Comparison of ENCODE assay signal across 27 cellular contexts in genomic region chr10:112823007-112823406, GRCh38.
"Had no signal": no experiment of that assay in that cellular context is flagged by ENCODE, and none has a peak within 500 bp of the region (broad histone marks: within the 10 kb centered on the region; RNA-seq: fewer than 3 reads in every experiment).

No MANE protein-coding gene starts in this region.

- DNase-seq: activated CD4-positive, alpha-beta T cell treated with anti-CD3 and anti-CD28 coated beads, Interleukin-2, amount 10 ng/mL, durations not matched to agents 24 days and 14 days; activated CD4-positive, alpha-beta T cell treated with anti-CD3 and anti-CD28 coated beads, Interleukin-2, amount 50 U/mL, for 4 hours; activated CD8-positive, alpha-beta T cell treated with anti-CD3 and anti-CD28 coated beads, Interleukin-2, amount 10 ng/mL, durations not matched to agents 7 days and 5 days; activated gamma-delta T cell; activated naive CD4-positive, alpha-beta T cell treated with Interleukin-2 at 50 U/mL for 16 hours; activated naive CD8-positive, alpha-beta T cell treated with anti-CD3 and anti-CD28 coated beads, Interleukin-2, amount 10 ng/mL, durations not matched to agents 7 days and 5 days; activated T-cell treated with anti-CD3 and anti-CD28 coated beads, Interleukin-2, amount 50 U/mL, for 24 hours; amygdala; body of pancreas; NCI-H1105 treated with DMSO at 0.1 percent for 48 hours; NCI-H1436; NCI-H1694; NCI-H1930; NCI-H2081 treated with DMSO at 0.1 percent for 48 hours; NCI-H345; NCI-H524 treated with DMSO at 0.1 percent for 48 hours; SHP77; SJCRH30; T1000; WERI-Rb-1 had no signal

- H3K27ac ChIP-seq: ascending aorta, body of pancreas, breast epithelium, KMS-11, SJCRH30, SK-N-MC, WERI-Rb-1 had no signal

- H3K9ac ChIP-seq: KMS-11 had no signal

- H3K4me1 ChIP-seq: body of pancreas, breast epithelium had no signal

- H3K4me2 ChIP-seq: KMS-11 had no signal

- H3K36me3 ChIP-seq: ascending aorta, breast epithelium, SJCRH30, WERI-Rb-1 had no signal

- H3K9me3 ChIP-seq: ascending aorta, body of pancreas, breast epithelium had no signal

- H3K27me3 ChIP-seq: ascending aorta, body of pancreas, breast epithelium, SJCRH30 had no signal

- H3K9me3 Mint-ChIP-seq: activated CD4-positive, alpha-beta T cell treated with anti-CD3 and anti-CD28 coated beads, Interleukin-2, amount 10 ng/mL, durations not matched to agents 24 days and 14 days; activated naive CD4-positive, alpha-beta T cell treated with anti-CD3 and anti-CD28 coated beads, Interleukin-2, amount 50 U/mL, for 24 hours; activated naive CD8-positive, alpha-beta T cell treated with anti-CD3 and anti-CD28 coated beads, Interleukin-2, amount 10 ng/mL, durations not matched to agents 7 days and 5 days; activated T-cell treated with anti-CD3 and anti-CD28 coated beads, Interleukin-2, amount 50 U/mL, for 24 hours; activated T-helper 2 cell treated with anti-CD3 and anti-CD28 coated beads, Interferon-gamma antibody, Interleukin-2, Interleukin-4, amounts not matched to agents 10 μg/mL and 5 μg/mL and 100 μg/mL, durations not matched to agents 14 hours and 24 hours and 36 hours had no signal

- H3K27ac Mint-ChIP-seq: activated CD4-positive, alpha-beta T cell treated with anti-CD3 and anti-CD28 coated beads, Interleukin-2, amount 10 ng/mL, durations not matched to agents 24 days and 14 days; activated CD8-positive, alpha-beta T cell treated with anti-CD3 and anti-CD28 coated beads, Interleukin-2, amount 10 ng/mL, durations not matched to agents 7 days and 5 days; activated naive CD8-positive, alpha-beta T cell treated with anti-CD3 and anti-CD28 coated beads, Interleukin-2, amount 10 ng/mL, durations not matched to agents 7 days and 5 days; activated T-cell treated with anti-CD3 and anti-CD28 coated beads, Interleukin-2, amount 50 U/mL, for 24 hours; activated T-helper 2 cell treated with anti-CD3 and anti-CD28 coated beads, Interferon-gamma antibody, Interleukin-2, Interleukin-4, amounts not matched to agents 10 μg/mL and 5 μg/mL and 100 μg/mL, durations not matched to agents 14 hours and 24 hours and 36 hours had no signal

- H3K4me3 ChIP-seq: ascending aorta, body of pancreas, breast epithelium, SJCRH30, SK-N-MC had no signal

- H3K4me1 Mint-ChIP-seq: activated CD4-positive, alpha-beta T cell treated with anti-CD3 and anti-CD28 coated beads, Interleukin-2, amount 10 ng/mL, durations not matched to agents 24 days and 14 days; activated naive CD4-positive, alpha-beta T cell treated with anti-CD3 and anti-CD28 coated beads, Interleukin-2, amount 50 U/mL, for 24 hours; activated naive CD8-positive, alpha-beta T cell treated with anti-CD3 and anti-CD28 coated beads, Interleukin-2, amount 10 ng/mL, durations not matched to agents 7 days and 5 days had no signal

- H3K4me3 Mint-ChIP-seq: activated CD4-positive, alpha-beta T cell treated with anti-CD3 and anti-CD28 coated beads, Interleukin-2, amount 10 ng/mL, durations not matched to agents 24 days and 14 days; activated CD8-positive, alpha-beta T cell treated with anti-CD3 and anti-CD28 coated beads, Interleukin-2, amount 10 ng/mL, durations not matched to agents 7 days and 5 days; activated naive CD4-positive, alpha-beta T cell treated with anti-CD3 and anti-CD28 coated beads, Interleukin-2, amount 50 U/mL, for 24 hours; activated naive CD8-positive, alpha-beta T cell treated with anti-CD3 and anti-CD28 coated beads, Interleukin-2, amount 10 ng/mL, durations not matched to agents 7 days and 5 days; activated T-cell treated with anti-CD3 and anti-CD28 coated beads, Interleukin-2, amount 50 U/mL, for 24 hours had no signal

- H3K27me3 Mint-ChIP-seq: activated CD4-positive, alpha-beta T cell treated with anti-CD3 and anti-CD28 coated beads, Interleukin-2, amount 10 ng/mL, durations not matched to agents 24 days and 14 days; activated naive CD4-positive, alpha-beta T cell treated with anti-CD3 and anti-CD28 coated beads, Interleukin-2, amount 50 U/mL, for 24 hours; activated naive CD8-positive, alpha-beta T cell treated with anti-CD3 and anti-CD28 coated beads, Interleukin-2, amount 10 ng/mL, durations not matched to agents 7 days and 5 days; activated T-cell treated with anti-CD3 and anti-CD28 coated beads, Interleukin-2, amount 50 U/mL, for 24 hours had no signal

- ATAC-seq: activated CD8-positive, alpha-beta T cell treated with anti-CD3 and anti-CD28 coated beads, Interleukin-2, amount 10 ng/mL, durations not matched to agents 7 days and 5 days; body of pancreas; Panc1 had no signal
